ENCODE assay signal across 9 cellular contexts in genomic region chr2:174025271-174026121, GRCh38.
DNase-seq lines count a peak whose midpoint lies in the region; ATAC-seq and TF ChIP-seq lines count a peak whose summit lies in the region.
"Had no signal": no experiment of that assay in that cellular context is flagged by ENCODE, and none has a peak within 500 bp of the region (broad histone marks: within the 10 kb centered on the region; RNA-seq: fewer than 3 reads in every experiment).

No MANE protein-coding gene starts in this region.

- H3K4me1 ChIP-seq in adrenal gland (replicated peaks in 1 of 2) (peaks cover 0 to 20% of the 10 kb centered on the region in 2 donors), right cardiac atrium (ENCODE audit: control insufficient read depth, insufficient read depth, low read length) (peaks cover 10% of the 10 kb centered on the region), skeletal muscle satellite cell (ENCODE audit: control insufficient read depth, insufficient read depth, low read length) (peaks cover 25% of the 10 kb centered on the region), BE2C (0 out of 2 replicates have a peak, but pooled peaks cover 5% of the 10 kb centered on the region)

- no peaks in the 10 kb centered on the region for H3K27me3 Mint-ChIP-seq in activated naive CD4-positive, alpha-beta T cell treated with anti-CD3 and anti-CD28 coated beads for 36 hours (ENCODE audit: low read depth)

- H3K27ac ChIP-seq in adrenal gland (peak overlapping the region in 3 of 5 donors; percentile 39 to 89 (median 80)), right cardiac atrium (ENCODE audit: low read length) (peak overlapping the region; percentile 71)

- 73 to 85% (median 79%) methylated on average over 27 to 47 of the region's 47 CpGs for WGBS in adrenal gland, 4 donors
- WGBS in right cardiac atrium = 44% methylated on average over 47 of the region's 47 CpGs

- H3K4me2 ChIP-seq in skeletal muscle satellite cell (ENCODE audit: low read length) = peak overlapping the region; percentile 64

- no peaks in the 10 kb centered on the region for H3K36me3 Mint-ChIP-seq in activated naive CD4-positive, alpha-beta T cell treated with anti-CD3 and anti-CD28 coated beads for 36 hours (ENCODE audit: low read depth)

- peaks cover 8% of the 10 kb centered on the region for H3K4me1 Mint-ChIP-seq in activated naive CD4-positive, alpha-beta T cell treated with anti-CD3 and anti-CD28 coated beads for 36 hours (ENCODE audit: low read depth)

- CTCF ChIA-PET in activated naive CD4-positive, alpha-beta T cell treated with anti-CD3 and anti-CD28 coated beads for 36 hours (lab: Charles Lee) = interaction anchor here (0.6 to 0.9 kb wide), 2 partner anchors 15 to 18 kb away, joined by 3 read pairs; no protein-coding TSS in a partner anchor

- peaks cover 4% of the 10 kb centered on the region for H3K9me3 Mint-ChIP-seq in activated naive CD4-positive, alpha-beta T cell treated with anti-CD3 and anti-CD28 coated beads for 36 hours

- peak; percentile 90 to 94 for ATAC-seq in right cardiac atrium
- no peak for ATAC-seq in HG03378 (IDR thresholded peaks at IDR 0.05; ENCODE audit: unreplicated experiment)

- H3K27me3 ChIP-seq in adrenal gland = no peaks in the 10 kb centered on the region
- no peaks in the 10 kb centered on the region for H3K27me3 ChIP-seq in right cardiac atrium (ENCODE audit: control insufficient read depth, insufficient read depth)
- no peaks in the 10 kb centered on the region for H3K27me3 ChIP-seq in skeletal muscle satellite cell (ENCODE audit: control insufficient read depth, insufficient read depth, low read length)
- no peaks in the 10 kb centered on the region for H3K27me3 ChIP-seq in BE2C

- in situ Hi-C loops in ACHN (cut with HindIII; ENCODE audit: low pct_ligation_motif_present, low pct_unique_long_range_greater_than_20kb, low sequenced_read_pairs) = no loop called here

- no peak overlapping the region for H3K27ac Mint-ChIP-seq in activated naive CD4-positive, alpha-beta T cell treated with anti-CD3 and anti-CD28 coated beads for 36 hours

- H3K9ac ChIP-seq in skeletal muscle satellite cell (ENCODE audit: low read depth, low read length) = peak overlapping the region; percentile 33

- intact Hi-C loops in adrenal gland (cut with DNase I) = no loop called here
- intact Hi-C loops in right cardiac atrium (cut with DNase I) = loop anchor here in 1 of 4 donors (10.0 kb wide), 1 partner anchor 61 kb away; the partner anchor contains the start of gene SP3
- intact Hi-C loops in activated naive CD4-positive, alpha-beta T cell treated with anti-CD3 and anti-CD28 coated beads for 36 hours (cut with micrococcal nuclease) = loop anchor here (2.0 kb wide), 1 partner anchor 21 kb away; no protein-coding TSS in a partner anchor

- no peaks in the 10 kb centered on the region for H3K9me3 ChIP-seq in adrenal gland (replicated peaks in 1 of 3)
- no peaks in the 10 kb centered on the region for H3K9me3 ChIP-seq in right cardiac atrium (ENCODE audit: control insufficient read depth, low read length)
- no peaks in the 10 kb centered on the region for H3K9me3 ChIP-seq in skeletal muscle satellite cell (replicated peaks; ENCODE audit: low read length)
- H3K9me3 ChIP-seq in BE2C = no peaks in the 10 kb centered on the region

- no peak overlapping the region for H3K4me3 Mint-ChIP-seq in activated naive CD4-positive, alpha-beta T cell treated with anti-CD3 and anti-CD28 coated beads for 36 hours

- TF ChIP-seq CTCF in adrenal gland (IDR thresholded peaks at IDR 0.05) = no peak
- no peak for TF ChIP-seq CTCF in BE2C (IDR thresholded peaks at IDR 0.05; ENCODE audit: low read depth, low read length)

- DNase-seq in HCEC 1CT = peak; percentile 49
- peak; percentile 40 to 85 (median 64) for DNase-seq in adrenal gland
- DNase-seq in right cardiac atrium = peak; percentile 84 to 94 (median 93)
- DNase-seq in BE2C = no peak
- no peak for DNase-seq in ACHN
- DNase-seq in activated naive CD4-positive, alpha-beta T cell treated with anti-CD3 and anti-CD28 coated beads for 36 hours = no peak
- DNase-seq: activated CD4-positive, CD25-positive, alpha-beta regulatory T cell had no signal

- no peaks in the 10 kb centered on the region for H3K36me3 ChIP-seq in adrenal gland (replicated peaks in 1 of 2)
- H3K36me3 ChIP-seq in skeletal muscle satellite cell (ENCODE audit: insufficient read depth, low read length) = no peaks in the 10 kb centered on the region
- no peaks in the 10 kb centered on the region for H3K36me3 ChIP-seq in BE2C

- H3K4me3 ChIP-seq in adrenal gland (peak overlapping the region in 1 of 4 donors; percentile 15), right cardiac atrium (ENCODE audit: low read length) (no peak overlapping the region), skeletal muscle satellite cell (ENCODE audit: low read length) (peak overlapping the region; percentile 44), BE2C (ENCODE audit: low read depth, low read length) (no peak overlapping the region)

- TF ChIP-seq POLR2A in adrenal gland (IDR thresholded peaks at IDR 0.05) = no peak

Comparison
In these comparisons a context has a peak if more than half of its experiments do, and no peak if none do; other contexts are left out.
1. DNase-seq: peak in HCEC 1CT (single experiment), adrenal gland (7 of 7) and right cardiac atrium (3 of 3); none in BE2C (single experiment), ACHN (single experiment) and activated naive CD4-positive, alpha-beta T cell treated with anti-CD3 and anti-CD28 coated beads for 36 hours (single experiment).